ENCODE assay signal across 1 cellular context in the genomic region with DNA sequence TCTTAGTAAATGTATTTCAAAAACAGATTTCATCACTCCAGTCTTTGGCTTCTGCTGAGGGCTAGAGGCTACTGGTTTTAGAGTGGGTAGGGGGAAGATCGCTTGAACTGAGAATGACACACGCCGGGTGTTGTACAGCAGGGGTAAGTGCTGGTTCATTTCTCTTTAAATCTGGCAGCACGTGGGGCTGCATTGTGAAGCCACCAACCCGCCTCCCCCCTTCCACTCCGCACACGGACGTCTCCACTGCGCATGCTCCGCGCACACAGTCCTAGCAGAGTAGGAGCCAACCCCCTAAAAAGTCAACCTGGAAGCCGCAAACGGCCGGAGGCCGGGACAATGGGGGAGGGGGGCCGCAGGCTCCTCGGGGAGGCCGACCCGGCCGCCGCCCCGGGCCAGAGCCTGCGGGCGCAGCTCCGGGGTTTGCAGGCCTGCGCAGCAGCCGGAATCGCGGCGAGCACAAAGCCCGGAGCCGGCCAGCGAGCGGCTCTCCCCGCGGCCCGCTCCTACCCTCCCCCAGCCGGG.
TF ChIP-seq lines count a peak whose summit lies in the region.

No MANE protein-coding gene starts in this region.

TF ChIP-seq in HepG2, 621 proteins besides CTCF, POLR2A, EP300 and RAD21 (continued from another document and continues in another):
- TF ChIP-seq HNRNPLL (IDR thresholded peaks at IDR 0.05; ENCODE audit: low read depth, low read length, poor library complexity, severe bottlenecking) (peak; percentile 73), KDM3A (CRISPR knock-in tag; IDR thresholded peaks at IDR 0.05; ENCODE audit: low read depth) (no peak), ZNF788 (CRISPR knock-in tag; IDR thresholded peaks at IDR 0.05; ENCODE audit: borderline replicate concordance) (peak; percentile 40; the same call in 1 of the 2 replicates), POLR2G (IDR thresholded peaks at IDR 0.05; ENCODE audit: low read depth, low read length) (peak; percentile 72), SOX5 (CRISPR knock-in tag; IDR thresholded peaks at IDR 0.05; ENCODE audit: borderline replicate concordance) (peak; percentile 50; the same call in 1 of the 2 replicates), ARNT (IDR thresholded peaks at IDR 0.05) (no peak), KAT2B (IDR thresholded peaks at IDR 0.05; ENCODE audit: borderline replicate concordance, low read depth, low read length) (no peak), PHF20 (CRISPR knock-in tag; IDR thresholded peaks at IDR 0.05) (no peak), ISL2 (CRISPR knock-in tag; IDR thresholded peaks at IDR 0.05) (peak; percentile 7; the same call in 1 of the 2 replicates), SOX6 (IDR thresholded peaks at IDR 0.05) (no peak), SOX6 (CRISPR knock-in tag; IDR thresholded peaks at IDR 0.05) (peak; percentile 31; the same call in 1 of the 2 replicates), MXI1 (IDR thresholded peaks at IDR 0.05; ENCODE audit: borderline replicate concordance, low read depth, low read length) (peak; percentile 89; the same call in 2 of the 3 replicates), ZNF572 (CRISPR knock-in tag; IDR thresholded peaks at IDR 0.05) (0 out of 2 replicates have a peak, but pooled peaks have one; percentile 25), ARNTL (CRISPR knock-in tag; IDR thresholded peaks at IDR 0.05) (peak; percentile 56), ARNT2 (CRISPR knock-in tag; IDR thresholded peaks at IDR 0.05; ENCODE audit: low read depth) (0 out of 2 replicates have a peak, but pooled peaks have one; percentile 16), GLI4 (CRISPR knock-in tag; IDR thresholded peaks at IDR 0.05; ENCODE audit: borderline replicate concordance) (0 out of 2 replicates have a peak, but pooled peaks have one; percentile 2), FOSL1 (CRISPR knock-in tag; IDR thresholded peaks at IDR 0.05; ENCODE audit: borderline replicate concordance) (no peak), SATB2 (CRISPR knock-in tag; IDR thresholded peaks at IDR 0.05) (0 out of 2 replicates have a peak, but pooled peaks have one; percentile 50), LCORL (IDR thresholded peaks at IDR 0.05) (no peak), LCORL (CRISPR knock-in tag; IDR thresholded peaks at IDR 0.05) (peak; percentile 54), ZNF292 (CRISPR knock-in tag; IDR thresholded peaks at IDR 0.05; ENCODE audit: borderline replicate concordance, low read depth) (no peak), PRPF4 (IDR thresholded peaks at IDR 0.05; ENCODE audit: low read depth, low read length, poor library complexity, severe bottlenecking) (peak; percentile 65), SALL2 (CRISPR knock-in tag; IDR thresholded peaks at IDR 0.05) (0 out of 2 replicates have a peak, but pooled peaks have one; percentile 25), MAFK (conservative IDR thresholded peaks at IDR 0.05 in 1 of 2, IDR thresholded peaks at IDR 0.05 in 1 of 2; ENCODE audit: low read length in 2 of 2) (no peak), ZFY (CRISPR knock-in tag; IDR thresholded peaks at IDR 0.05) (peak; percentile 58), NFIB (CRISPR knock-in tag; IDR thresholded peaks at IDR 0.05; ENCODE audit: borderline replicate concordance) (no peak), ZMYM2 (CRISPR knock-in tag; IDR thresholded peaks at IDR 0.05) (0 out of 2 replicates have a peak, but pooled peaks have one; percentile 27), ZNF367 (CRISPR knock-in tag; IDR thresholded peaks at IDR 0.05; ENCODE audit: borderline replicate concordance) (0 out of 2 replicates have a peak, but pooled peaks have one; percentile 23), ZNF7 (CRISPR knock-in tag; IDR thresholded peaks at IDR 0.05) (no peak), SAP130 (CRISPR knock-in tag; IDR thresholded peaks at IDR 0.05; ENCODE audit: low read depth) (peak; percentile 61), MYC (CRISPR knock-in tag; IDR thresholded peaks at IDR 0.05; ENCODE audit: borderline replicate concordance) (peak; percentile 78; the same call in 1 of the 2 replicates), DNMT1 (CRISPR knock-in tag; IDR thresholded peaks at IDR 0.05) (0 out of 2 replicates have a peak, but pooled peaks have one; percentile 9), YY1 (IDR thresholded peaks at IDR 0.05; ENCODE audit: insufficient read depth, insufficient replicate concordance, low read depth, low read length) (peak; percentile 52), ZZZ3 (CRISPR knock-in tag; IDR thresholded peaks at IDR 0.05; ENCODE audit: borderline replicate concordance) (no peak), ZNF264 (CRISPR knock-in tag; IDR thresholded peaks at IDR 0.05) (0 out of 2 replicates have a peak, but pooled peaks have one; percentile 21)
- TF ChIP-seq, protein P1, sequence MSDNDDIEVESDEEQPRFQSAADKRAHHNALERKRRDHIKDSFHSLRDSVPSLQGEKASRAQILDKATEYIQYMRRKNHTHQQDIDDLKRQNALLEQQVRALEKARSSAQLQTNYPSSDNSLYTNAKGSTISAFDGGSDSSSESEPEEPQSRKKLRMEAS (IDR thresholded peaks at IDR 0.05): peak; percentile 96
- TF ChIP-seq, protein P2, sequence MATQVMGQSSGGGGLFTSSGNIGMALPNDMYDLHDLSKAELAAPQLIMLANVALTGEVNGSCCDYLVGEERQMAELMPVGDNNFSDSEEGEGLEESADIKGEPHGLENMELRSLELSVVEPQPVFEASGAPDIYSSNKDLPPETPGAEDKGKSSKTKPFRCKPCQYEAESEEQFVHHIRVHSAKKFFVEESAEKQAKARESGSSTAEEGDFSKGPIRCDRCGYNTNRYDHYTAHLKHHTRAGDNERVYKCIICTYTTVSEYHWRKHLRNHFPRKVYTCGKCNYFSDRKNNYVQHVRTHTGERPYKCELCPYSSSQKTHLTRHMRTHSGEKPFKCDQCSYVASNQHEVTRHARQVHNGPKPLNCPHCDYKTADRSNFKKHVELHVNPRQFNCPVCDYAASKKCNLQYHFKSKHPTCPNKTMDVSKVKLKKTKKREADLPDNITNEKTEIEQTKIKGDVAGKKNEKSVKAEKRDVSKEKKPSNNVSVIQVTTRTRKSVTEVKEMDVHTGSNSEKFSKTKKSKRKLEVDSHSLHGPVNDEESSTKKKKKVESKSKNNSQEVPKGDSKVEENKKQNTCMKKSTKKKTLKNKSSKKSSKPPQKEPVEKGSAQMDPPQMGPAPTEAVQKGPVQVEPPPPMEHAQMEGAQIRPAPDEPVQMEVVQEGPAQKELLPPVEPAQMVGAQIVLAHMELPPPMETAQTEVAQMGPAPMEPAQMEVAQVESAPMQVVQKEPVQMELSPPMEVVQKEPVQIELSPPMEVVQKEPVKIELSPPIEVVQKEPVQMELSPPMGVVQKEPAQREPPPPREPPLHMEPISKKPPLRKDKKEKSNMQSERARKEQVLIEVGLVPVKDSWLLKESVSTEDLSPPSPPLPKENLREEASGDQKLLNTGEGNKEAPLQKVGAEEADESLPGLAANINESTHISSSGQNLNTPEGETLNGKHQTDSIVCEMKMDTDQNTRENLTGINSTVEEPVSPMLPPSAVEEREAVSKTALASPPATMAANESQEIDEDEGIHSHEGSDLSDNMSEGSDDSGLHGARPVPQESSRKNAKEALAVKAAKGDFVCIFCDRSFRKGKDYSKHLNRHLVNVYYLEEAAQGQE (IDR thresholded peaks at IDR 0.05; ENCODE audit: borderline replicate concordance in 1 of 2, low read depth in 1 of 2, low read length in 2 of 2): 0 out of 4 replicates have a peak, but pooled peaks of 1 of the 2 experiments have one; percentile 32
- TF ChIP-seq, protein P3, sequence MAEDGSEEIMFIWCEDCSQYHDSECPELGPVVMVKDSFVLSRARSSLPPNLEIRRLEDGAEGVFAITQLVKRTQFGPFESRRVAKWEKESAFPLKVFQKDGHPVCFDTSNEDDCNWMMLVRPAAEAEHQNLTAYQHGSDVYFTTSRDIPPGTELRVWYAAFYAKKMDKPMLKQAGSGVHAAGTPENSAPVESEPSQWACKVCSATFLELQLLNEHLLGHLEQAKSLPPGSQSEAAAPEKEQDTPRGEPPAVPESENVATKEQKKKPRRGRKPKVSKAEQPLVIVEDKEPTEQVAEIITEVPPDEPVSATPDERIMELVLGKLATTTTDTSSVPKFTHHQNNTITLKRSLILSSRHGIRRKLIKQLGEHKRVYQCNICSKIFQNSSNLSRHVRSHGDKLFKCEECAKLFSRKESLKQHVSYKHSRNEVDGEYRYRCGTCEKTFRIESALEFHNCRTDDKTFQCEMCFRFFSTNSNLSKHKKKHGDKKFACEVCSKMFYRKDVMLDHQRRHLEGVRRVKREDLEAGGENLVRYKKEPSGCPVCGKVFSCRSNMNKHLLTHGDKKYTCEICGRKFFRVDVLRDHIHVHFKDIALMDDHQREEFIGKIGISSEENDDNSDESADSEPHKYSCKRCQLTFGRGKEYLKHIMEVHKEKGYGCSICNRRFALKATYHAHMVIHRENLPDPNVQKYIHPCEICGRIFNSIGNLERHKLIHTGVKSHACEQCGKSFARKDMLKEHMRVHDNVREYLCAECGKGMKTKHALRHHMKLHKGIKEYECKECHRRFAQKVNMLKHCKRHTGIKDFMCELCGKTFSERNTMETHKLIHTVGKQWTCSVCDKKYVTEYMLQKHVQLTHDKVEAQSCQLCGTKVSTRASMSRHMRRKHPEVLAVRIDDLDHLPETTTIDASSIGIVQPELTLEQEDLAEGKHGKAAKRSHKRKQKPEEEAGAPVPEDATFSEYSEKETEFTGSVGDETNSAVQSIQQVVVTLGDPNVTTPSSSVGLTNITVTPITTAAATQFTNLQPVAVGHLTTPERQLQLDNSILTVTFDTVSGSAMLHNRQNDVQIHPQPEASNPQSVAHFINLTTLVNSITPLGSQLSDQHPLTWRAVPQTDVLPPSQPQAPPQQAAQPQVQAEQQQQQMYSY (CRISPR knock-in tag; IDR thresholded peaks at IDR 0.05): no peak
- TF ChIP-seq, protein P4, sequence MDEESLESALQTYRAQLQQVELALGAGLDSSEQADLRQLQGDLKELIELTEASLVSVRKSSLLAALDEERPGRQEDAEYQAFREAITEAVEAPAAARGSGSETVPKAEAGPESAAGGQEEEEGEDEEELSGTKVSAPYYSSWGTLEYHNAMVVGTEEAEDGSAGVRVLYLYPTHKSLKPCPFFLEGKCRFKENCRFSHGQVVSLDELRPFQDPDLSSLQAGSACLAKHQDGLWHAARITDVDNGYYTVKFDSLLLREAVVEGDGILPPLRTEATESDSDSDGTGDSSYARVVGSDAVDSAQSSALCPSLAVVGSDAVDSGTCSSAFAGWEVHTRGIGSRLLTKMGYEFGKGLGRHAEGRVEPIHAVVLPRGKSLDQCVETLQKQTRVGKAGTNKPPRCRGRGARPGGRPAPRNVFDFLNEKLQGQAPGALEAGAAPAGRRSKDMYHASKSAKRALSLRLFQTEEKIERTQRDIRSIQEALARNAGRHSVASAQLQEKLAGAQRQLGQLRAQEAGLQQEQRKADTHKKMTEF (CRISPR knock-in tag; IDR thresholded peaks at IDR 0.05): 0 out of 2 replicates have a peak, but pooled peaks have one; percentile 3
- TF ChIP-seq, protein P5, sequence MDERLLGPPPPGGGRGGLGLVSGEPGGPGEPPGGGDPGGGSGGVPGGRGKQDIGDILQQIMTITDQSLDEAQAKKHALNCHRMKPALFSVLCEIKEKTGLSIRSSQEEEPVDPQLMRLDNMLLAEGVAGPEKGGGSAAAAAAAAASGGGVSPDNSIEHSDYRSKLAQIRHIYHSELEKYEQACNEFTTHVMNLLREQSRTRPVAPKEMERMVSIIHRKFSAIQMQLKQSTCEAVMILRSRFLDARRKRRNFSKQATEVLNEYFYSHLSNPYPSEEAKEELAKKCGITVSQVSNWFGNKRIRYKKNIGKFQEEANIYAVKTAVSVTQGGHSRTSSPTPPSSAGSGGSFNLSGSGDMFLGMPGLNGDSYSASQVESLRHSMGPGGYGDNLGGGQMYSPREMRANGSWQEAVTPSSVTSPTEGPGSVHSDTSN (CRISPR knock-in tag; IDR thresholded peaks at IDR 0.05): no peak
- TF ChIP-seq, protein P6, sequence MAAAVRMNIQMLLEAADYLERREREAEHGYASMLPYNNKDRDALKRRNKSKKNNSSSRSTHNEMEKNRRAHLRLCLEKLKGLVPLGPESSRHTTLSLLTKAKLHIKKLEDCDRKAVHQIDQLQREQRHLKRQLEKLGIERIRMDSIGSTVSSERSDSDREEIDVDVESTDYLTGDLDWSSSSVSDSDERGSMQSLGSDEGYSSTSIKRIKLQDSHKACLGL (CRISPR knock-in tag; IDR thresholded peaks at IDR 0.05): peak; percentile 23; the same call in 1 of the 2 replicates
- TF ChIP-seq, protein P7, sequence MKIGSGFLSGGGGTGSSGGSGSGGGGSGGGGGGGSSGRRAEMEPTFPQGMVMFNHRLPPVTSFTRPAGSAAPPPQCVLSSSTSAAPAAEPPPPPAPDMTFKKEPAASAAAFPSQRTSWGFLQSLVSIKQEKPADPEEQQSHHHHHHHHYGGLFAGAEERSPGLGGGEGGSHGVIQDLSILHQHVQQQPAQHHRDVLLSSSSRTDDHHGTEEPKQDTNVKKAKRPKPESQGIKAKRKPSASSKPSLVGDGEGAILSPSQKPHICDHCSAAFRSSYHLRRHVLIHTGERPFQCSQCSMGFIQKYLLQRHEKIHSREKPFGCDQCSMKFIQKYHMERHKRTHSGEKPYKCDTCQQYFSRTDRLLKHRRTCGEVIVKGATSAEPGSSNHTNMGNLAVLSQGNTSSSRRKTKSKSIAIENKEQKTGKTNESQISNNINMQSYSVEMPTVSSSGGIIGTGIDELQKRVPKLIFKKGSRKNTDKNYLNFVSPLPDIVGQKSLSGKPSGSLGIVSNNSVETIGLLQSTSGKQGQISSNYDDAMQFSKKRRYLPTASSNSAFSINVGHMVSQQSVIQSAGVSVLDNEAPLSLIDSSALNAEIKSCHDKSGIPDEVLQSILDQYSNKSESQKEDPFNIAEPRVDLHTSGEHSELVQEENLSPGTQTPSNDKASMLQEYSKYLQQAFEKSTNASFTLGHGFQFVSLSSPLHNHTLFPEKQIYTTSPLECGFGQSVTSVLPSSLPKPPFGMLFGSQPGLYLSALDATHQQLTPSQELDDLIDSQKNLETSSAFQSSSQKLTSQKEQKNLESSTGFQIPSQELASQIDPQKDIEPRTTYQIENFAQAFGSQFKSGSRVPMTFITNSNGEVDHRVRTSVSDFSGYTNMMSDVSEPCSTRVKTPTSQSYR (CRISPR knock-in tag; IDR thresholded peaks at IDR 0.05; ENCODE audit: borderline replicate concordance): peak; percentile 70; the same call in 1 of the 2 replicates
- TF ChIP-seq, protein P8, sequence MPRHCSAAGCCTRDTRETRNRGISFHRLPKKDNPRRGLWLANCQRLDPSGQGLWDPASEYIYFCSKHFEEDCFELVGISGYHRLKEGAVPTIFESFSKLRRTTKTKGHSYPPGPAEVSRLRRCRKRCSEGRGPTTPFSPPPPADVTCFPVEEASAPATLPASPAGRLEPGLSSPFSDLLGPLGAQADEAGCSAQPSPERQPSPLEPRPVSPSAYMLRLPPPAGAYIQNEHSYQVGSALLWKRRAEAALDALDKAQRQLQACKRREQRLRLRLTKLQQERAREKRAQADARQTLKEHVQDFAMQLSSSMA (CRISPR knock-in tag; IDR thresholded peaks at IDR 0.05): peak; percentile 84; the same call in 1 of the 2 replicates
- TF ChIP-seq, protein P9, sequence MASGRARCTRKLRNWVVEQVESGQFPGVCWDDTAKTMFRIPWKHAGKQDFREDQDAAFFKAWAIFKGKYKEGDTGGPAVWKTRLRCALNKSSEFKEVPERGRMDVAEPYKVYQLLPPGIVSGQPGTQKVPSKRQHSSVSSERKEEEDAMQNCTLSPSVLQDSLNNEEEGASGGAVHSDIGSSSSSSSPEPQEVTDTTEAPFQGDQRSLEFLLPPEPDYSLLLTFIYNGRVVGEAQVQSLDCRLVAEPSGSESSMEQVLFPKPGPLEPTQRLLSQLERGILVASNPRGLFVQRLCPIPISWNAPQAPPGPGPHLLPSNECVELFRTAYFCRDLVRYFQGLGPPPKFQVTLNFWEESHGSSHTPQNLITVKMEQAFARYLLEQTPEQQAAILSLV (CRISPR knock-in tag; IDR thresholded peaks at IDR 0.05; ENCODE audit: borderline replicate concordance): no peak
